In the genomic region with DNA sequence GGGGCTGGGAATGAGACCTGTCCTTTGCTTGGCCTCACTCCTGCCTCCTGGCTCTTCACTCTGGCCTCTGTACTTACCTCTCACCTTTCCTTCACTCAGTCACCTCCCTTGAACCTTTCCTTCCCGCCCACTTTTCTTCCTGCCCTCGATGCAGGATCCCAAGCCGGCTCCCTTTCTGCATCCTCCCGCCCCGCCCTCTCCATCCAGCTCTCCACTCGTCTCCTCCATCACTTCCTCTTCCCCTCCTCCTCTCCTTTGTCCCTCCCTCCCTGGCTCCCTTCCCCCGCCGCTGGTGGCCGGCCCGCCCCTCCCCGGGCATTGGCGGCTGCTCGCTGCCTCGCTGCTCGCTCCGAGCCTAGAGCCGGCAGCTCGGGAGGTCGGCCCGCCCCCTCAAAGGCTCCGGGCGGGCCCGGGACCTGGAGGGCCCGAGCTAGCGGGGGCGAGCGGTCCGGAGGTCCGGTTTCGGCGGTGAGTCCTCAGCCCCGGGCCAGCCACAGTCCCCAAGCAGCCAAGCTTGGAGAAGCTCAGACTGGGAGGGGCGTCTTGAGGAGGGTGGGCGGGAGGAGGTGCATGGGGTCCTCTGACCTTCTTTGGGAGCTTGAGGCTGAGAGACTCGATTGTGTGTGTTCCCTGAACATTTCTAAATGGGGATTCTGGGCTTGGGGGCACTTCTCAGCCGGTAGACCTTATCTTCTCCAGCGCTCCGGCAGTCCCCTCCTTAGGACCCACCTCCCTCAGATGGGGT, we compare ENCODE assay signal across 1 cellular context.
TF ChIP-seq lines count a peak whose summit lies in the region.

No MANE protein-coding gene starts in this region.

TF ChIP-seq in HepG2, 621 proteins besides CTCF, POLR2A, EP300 and RAD21 (continues in another document):
- TF ChIP-seq, protein P1, sequence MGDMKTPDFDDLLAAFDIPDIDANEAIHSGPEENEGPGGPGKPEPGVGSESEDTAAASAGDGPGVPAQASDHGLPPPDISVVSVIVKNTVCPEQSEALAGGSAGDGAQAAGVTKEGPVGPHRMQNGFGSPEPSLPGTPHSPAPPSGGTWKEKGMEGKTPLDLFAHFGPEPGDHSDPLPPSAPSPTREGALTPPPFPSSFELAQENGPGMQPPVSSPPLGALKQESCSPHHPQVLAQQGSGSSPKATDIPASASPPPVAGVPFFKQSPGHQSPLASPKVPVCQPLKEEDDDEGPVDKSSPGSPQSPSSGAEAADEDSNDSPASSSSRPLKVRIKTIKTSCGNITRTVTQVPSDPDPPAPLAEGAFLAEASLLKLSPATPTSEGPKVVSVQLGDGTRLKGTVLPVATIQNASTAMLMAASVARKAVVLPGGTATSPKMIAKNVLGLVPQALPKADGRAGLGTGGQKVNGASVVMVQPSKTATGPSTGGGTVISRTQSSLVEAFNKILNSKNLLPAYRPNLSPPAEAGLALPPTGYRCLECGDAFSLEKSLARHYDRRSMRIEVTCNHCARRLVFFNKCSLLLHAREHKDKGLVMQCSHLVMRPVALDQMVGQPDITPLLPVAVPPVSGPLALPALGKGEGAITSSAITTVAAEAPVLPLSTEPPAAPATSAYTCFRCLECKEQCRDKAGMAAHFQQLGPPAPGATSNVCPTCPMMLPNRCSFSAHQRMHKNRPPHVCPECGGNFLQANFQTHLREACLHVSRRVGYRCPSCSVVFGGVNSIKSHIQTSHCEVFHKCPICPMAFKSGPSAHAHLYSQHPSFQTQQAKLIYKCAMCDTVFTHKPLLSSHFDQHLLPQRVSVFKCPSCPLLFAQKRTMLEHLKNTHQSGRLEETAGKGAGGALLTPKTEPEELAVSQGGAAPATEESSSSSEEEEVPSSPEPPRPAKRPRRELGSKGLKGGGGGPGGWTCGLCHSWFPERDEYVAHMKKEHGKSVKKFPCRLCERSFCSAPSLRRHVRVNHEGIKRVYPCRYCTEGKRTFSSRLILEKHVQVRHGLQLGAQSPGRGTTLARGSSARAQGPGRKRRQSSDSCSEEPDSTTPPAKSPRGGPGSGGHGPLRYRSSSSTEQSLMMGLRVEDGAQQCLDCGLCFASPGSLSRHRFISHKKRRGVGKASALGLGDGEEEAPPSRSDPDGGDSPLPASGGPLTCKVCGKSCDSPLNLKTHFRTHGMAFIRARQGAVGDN (CRISPR knock-in tag; IDR thresholded peaks at IDR 0.05), result peak; percentile 55
- no peak for TF ChIP-seq ZNF20 (CRISPR knock-in tag; IDR thresholded peaks at IDR 0.05)
- peak; percentile 93 for TF ChIP-seq HNRNPK (IDR thresholded peaks at IDR 0.05; ENCODE audit: low read depth, low read length, poor library complexity, severe bottlenecking)
- TF ChIP-seq RBFOX2 (IDR thresholded peaks at IDR 0.05; ENCODE audit: low read depth, low read length), result peak; percentile 63
- no peak for TF ChIP-seq ATM (IDR thresholded peaks at IDR 0.05; ENCODE audit: borderline replicate concordance)
- TF ChIP-seq, protein P2, sequence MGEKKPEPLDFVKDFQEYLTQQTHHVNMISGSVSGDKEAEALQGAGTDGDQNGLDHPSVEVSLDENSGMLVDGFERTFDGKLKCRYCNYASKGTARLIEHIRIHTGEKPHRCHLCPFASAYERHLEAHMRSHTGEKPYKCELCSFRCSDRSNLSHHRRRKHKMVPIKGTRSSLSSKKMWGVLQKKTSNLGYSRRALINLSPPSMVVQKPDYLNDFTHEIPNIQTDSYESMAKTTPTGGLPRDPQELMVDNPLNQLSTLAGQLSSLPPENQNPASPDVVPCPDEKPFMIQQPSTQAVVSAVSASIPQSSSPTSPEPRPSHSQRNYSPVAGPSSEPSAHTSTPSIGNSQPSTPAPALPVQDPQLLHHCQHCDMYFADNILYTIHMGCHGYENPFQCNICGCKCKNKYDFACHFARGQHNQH (CRISPR knock-in tag; IDR thresholded peaks at IDR 0.05), result 0 out of 2 replicates have a peak, but pooled peaks have one; percentile 7
- 0 out of 2 replicates have a peak, but pooled peaks have one; percentile 10 for TF ChIP-seq KLF6 (CRISPR knock-in tag; IDR thresholded peaks at IDR 0.05)
- TF ChIP-seq REPIN1 (CRISPR knock-in tag; IDR thresholded peaks at IDR 0.05; ENCODE audit: borderline replicate concordance, low read depth), result no peak
- TF ChIP-seq SIX1 (CRISPR knock-in tag; IDR thresholded peaks at IDR 0.05; ENCODE audit: borderline replicate concordance), result no peak
- TF ChIP-seq, protein P3, sequence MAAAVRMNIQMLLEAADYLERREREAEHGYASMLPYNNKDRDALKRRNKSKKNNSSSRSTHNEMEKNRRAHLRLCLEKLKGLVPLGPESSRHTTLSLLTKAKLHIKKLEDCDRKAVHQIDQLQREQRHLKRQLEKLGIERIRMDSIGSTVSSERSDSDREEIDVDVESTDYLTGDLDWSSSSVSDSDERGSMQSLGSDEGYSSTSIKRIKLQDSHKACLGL (CRISPR knock-in tag; IDR thresholded peaks at IDR 0.05), result 0 out of 2 replicates have a peak, but pooled peaks have one; percentile 22
- TF ChIP-seq, protein P4, sequence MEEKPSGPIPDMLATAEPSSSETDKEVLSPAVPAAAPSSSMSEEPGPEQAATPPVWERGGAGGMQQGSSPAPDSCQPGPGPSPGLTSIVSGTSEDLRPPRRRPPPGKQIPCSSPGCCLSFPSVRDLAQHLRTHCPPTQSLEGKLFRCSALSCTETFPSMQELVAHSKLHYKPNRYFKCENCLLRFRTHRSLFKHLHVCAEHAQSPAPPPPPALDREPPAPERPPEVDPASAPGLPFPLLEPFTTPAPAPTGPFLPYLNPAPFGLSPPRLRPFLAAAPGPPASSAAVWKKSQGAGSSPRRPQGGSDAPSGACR (CRISPR knock-in tag; IDR thresholded peaks at IDR 0.05), result peak; percentile 58; the same call in 1 of the 2 replicates
- TF ChIP-seq ZEB1 (IDR thresholded peaks at IDR 0.05; ENCODE audit: insufficient replicate concordance, low read depth), result peak; percentile 29
- peak; percentile 63 for TF ChIP-seq PRPF4 (IDR thresholded peaks at IDR 0.05; ENCODE audit: low read depth, low read length, poor library complexity, severe bottlenecking)
- 0 out of 2 replicates have a peak, but pooled peaks have one; percentile 37 for TF ChIP-seq HES4 (CRISPR knock-in tag; IDR thresholded peaks at IDR 0.05; ENCODE audit: borderline replicate concordance)
- TF ChIP-seq ZNF747 (CRISPR knock-in tag; IDR thresholded peaks at IDR 0.05; ENCODE audit: borderline replicate concordance), result peak; percentile 52; the same call in 1 of the 2 replicates
- TF ChIP-seq, protein P5, sequence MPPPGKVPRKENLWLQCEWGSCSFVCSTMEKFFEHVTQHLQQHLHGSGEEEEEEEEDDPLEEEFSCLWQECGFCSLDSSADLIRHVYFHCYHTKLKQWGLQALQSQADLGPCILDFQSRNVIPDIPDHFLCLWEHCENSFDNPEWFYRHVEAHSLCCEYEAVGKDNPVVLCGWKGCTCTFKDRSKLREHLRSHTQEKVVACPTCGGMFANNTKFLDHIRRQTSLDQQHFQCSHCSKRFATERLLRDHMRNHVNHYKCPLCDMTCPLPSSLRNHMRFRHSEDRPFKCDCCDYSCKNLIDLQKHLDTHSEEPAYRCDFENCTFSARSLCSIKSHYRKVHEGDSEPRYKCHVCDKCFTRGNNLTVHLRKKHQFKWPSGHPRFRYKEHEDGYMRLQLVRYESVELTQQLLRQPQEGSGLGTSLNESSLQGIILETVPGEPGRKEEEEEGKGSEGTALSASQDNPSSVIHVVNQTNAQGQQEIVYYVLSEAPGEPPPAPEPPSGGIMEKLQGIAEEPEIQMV (CRISPR knock-in tag; IDR thresholded peaks at IDR 0.05; ENCODE audit: low read depth), result 0 out of 2 replicates have a peak, but pooled peaks have one; percentile 14
- 0 out of 2 replicates have a peak, but pooled peaks have one; percentile 26 for TF ChIP-seq ZNF558 (CRISPR knock-in tag; IDR thresholded peaks at IDR 0.05; ENCODE audit: borderline replicate concordance)
- TF ChIP-seq ZNF782 (CRISPR knock-in tag; IDR thresholded peaks at IDR 0.05; ENCODE audit: borderline replicate concordance), result 0 out of 2 replicates have a peak, but pooled peaks have one; percentile 49
- TF ChIP-seq WIZ (CRISPR knock-in tag; IDR thresholded peaks at IDR 0.05), result 0 out of 2 replicates have a peak, but pooled peaks have one; percentile 3
- TF ChIP-seq ZNF761 (CRISPR knock-in tag; conservative IDR thresholded peaks at IDR 0.05), result no peak
- no peak for TF ChIP-seq TBX3 (IDR thresholded peaks at IDR 0.05; ENCODE audit: borderline replicate concordance)
- peak; percentile 29; the same call in 1 of the 2 replicates for TF ChIP-seq TBX2 (CRISPR knock-in tag; IDR thresholded peaks at IDR 0.05; ENCODE audit: borderline replicate concordance)
- TF ChIP-seq RBM39 (IDR thresholded peaks at IDR 0.05; ENCODE audit: low read depth, low read length, poor library complexity, severe bottlenecking), result peak; percentile 41
- peak; percentile 35; the same call in 1 of the 2 replicates for TF ChIP-seq ZSCAN20 (CRISPR knock-in tag; IDR thresholded peaks at IDR 0.05; ENCODE audit: borderline replicate concordance)
- TF ChIP-seq SP5 (CRISPR knock-in tag; IDR thresholded peaks at IDR 0.05; ENCODE audit: borderline replicate concordance, low read depth), result peak; percentile 71
- no peak for TF ChIP-seq CENPX (CRISPR knock-in tag; IDR thresholded peaks at IDR 0.05)
- TF ChIP-seq, protein P6, sequence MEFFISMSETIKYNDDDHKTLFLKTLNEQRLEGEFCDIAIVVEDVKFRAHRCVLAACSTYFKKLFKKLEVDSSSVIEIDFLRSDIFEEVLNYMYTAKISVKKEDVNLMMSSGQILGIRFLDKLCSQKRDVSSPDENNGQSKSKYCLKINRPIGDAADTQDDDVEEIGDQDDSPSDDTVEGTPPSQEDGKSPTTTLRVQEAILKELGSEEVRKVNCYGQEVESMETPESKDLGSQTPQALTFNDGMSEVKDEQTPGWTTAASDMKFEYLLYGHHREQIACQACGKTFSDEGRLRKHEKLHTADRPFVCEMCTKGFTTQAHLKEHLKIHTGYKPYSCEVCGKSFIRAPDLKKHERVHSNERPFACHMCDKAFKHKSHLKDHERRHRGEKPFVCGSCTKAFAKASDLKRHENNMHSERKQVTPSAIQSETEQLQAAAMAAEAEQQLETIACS (CRISPR knock-in tag; IDR thresholded peaks at IDR 0.05), result 0 out of 2 replicates have a peak, but pooled peaks have one; percentile 24
- TF ChIP-seq ZNF781 (CRISPR knock-in tag; IDR thresholded peaks at IDR 0.05; ENCODE audit: borderline replicate concordance, not compliant biosample characterization), result peak; percentile 49
- TF ChIP-seq, protein P7, sequence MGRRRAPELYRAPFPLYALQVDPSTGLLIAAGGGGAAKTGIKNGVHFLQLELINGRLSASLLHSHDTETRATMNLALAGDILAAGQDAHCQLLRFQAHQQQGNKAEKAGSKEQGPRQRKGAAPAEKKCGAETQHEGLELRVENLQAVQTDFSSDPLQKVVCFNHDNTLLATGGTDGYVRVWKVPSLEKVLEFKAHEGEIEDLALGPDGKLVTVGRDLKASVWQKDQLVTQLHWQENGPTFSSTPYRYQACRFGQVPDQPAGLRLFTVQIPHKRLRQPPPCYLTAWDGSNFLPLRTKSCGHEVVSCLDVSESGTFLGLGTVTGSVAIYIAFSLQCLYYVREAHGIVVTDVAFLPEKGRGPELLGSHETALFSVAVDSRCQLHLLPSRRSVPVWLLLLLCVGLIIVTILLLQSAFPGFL (CRISPR knock-in tag; IDR thresholded peaks at IDR 0.05), result no peak
- TF ChIP-seq ZNF382 (CRISPR knock-in tag; IDR thresholded peaks at IDR 0.05; ENCODE audit: borderline replicate concordance), result no peak
- no peak for TF ChIP-seq ZNF709 (CRISPR knock-in tag; IDR thresholded peaks at IDR 0.05)
- TF ChIP-seq MZF1 (CRISPR knock-in tag; IDR thresholded peaks at IDR 0.05; ENCODE audit: borderline replicate concordance), result no peak
- TF ChIP-seq SP2 (CRISPR knock-in tag; IDR thresholded peaks at IDR 0.05), result peak; percentile 49
- TF ChIP-seq, protein P8, sequence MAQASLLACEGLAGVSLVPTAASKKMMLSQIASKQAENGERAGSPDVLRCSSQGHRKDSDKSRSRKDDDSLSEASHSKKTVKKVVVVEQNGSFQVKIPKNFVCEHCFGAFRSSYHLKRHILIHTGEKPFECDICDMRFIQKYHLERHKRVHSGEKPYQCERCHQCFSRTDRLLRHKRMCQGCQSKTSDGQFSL (CRISPR knock-in tag; IDR thresholded peaks at IDR 0.05), result peak; percentile 48; the same call in 1 of the 2 replicates
- TF ChIP-seq NFATC3 (CRISPR knock-in tag; IDR thresholded peaks at IDR 0.05), result no peak
- TF ChIP-seq, protein P9, sequence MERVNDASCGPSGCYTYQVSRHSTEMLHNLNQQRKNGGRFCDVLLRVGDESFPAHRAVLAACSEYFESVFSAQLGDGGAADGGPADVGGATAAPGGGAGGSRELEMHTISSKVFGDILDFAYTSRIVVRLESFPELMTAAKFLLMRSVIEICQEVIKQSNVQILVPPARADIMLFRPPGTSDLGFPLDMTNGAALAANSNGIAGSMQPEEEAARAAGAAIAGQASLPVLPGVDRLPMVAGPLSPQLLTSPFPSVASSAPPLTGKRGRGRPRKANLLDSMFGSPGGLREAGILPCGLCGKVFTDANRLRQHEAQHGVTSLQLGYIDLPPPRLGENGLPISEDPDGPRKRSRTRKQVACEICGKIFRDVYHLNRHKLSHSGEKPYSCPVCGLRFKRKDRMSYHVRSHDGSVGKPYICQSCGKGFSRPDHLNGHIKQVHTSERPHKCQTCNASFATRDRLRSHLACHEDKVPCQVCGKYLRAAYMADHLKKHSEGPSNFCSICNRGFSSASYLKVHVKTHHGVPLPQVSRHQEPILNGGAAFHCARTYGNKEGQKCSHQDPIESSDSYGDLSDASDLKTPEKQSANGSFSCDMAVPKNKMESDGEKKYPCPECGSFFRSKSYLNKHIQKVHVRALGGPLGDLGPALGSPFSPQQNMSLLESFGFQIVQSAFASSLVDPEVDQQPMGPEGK (CRISPR knock-in tag; IDR thresholded peaks at IDR 0.05), result peak; percentile 66
- no peak for TF ChIP-seq ZNF720 (CRISPR knock-in tag; IDR thresholded peaks at IDR 0.05)
- TF ChIP-seq PPARG (CRISPR knock-in tag; conservative IDR thresholded peaks at IDR 0.05), result no peak
- TF ChIP-seq SOX5 (CRISPR knock-in tag; IDR thresholded peaks at IDR 0.05; ENCODE audit: borderline replicate concordance), result no peak
- peak; percentile 30 for TF ChIP-seq ASH2L (IDR thresholded peaks at IDR 0.05; ENCODE audit: insufficient read length, low read depth, low read length)
- TF ChIP-seq, protein P10, sequence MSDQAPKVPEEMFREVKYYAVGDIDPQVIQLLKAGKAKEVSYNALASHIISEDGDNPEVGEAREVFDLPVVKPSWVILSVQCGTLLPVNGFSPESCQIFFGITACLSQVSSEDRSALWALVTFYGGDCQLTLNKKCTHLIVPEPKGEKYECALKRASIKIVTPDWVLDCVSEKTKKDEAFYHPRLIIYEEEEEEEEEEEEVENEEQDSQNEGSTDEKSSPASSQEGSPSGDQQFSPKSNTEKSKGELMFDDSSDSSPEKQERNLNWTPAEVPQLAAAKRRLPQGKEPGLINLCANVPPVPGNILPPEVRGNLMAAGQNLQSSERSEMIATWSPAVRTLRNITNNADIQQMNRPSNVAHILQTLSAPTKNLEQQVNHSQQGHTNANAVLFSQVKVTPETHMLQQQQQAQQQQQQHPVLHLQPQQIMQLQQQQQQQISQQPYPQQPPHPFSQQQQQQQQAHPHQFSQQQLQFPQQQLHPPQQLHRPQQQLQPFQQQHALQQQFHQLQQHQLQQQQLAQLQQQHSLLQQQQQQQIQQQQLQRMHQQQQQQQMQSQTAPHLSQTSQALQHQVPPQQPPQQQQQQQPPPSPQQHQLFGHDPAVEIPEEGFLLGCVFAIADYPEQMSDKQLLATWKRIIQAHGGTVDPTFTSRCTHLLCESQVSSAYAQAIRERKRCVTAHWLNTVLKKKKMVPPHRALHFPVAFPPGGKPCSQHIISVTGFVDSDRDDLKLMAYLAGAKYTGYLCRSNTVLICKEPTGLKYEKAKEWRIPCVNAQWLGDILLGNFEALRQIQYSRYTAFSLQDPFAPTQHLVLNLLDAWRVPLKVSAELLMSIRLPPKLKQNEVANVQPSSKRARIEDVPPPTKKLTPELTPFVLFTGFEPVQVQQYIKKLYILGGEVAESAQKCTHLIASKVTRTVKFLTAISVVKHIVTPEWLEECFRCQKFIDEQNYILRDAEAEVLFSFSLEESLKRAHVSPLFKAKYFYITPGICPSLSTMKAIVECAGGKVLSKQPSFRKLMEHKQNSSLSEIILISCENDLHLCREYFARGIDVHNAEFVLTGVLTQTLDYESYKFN (CRISPR knock-in tag; conservative IDR thresholded peaks at IDR 0.05), result peak; percentile 20; the same call in 1 of the 2 replicates
- peak; percentile 97 for TF ChIP-seq ZKSCAN5 (CRISPR knock-in tag; IDR thresholded peaks at IDR 0.05)
